Comparison of ENCODE assay signal across 9 cellular contexts in the genomic region with DNA sequence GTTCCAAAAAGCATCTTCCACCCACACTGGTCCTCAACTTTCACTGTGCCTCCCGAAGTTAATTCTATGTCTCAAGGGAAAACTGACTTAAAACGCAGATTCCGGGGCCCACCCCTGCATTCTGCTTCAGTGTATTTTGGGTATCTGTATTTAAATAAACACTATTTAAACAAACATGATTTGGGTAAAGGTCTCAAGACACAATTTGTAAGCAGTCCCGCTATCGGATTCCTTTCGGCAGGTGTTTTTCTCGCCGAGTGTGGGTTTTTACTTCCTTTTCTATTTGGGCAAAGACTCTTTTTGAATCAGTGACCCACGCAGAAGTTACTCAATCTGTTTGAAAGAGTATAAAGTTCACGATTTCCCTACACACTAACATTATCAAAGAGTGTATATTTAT. TPM values are rescaled to one million over a fixed set of nuclear protein-coding genes. Genes with fewer than 3 reads are reported as not detected.
DNase-seq lines count a peak whose midpoint lies in the region; ATAC-seq, FAIRE-seq and TF ChIP-seq lines count a peak whose summit lies in the region.
"Had no signal": no experiment of that assay in that cellular context is flagged by ENCODE, and none has a peak within 500 bp of the region (broad histone marks: within the 10 kb centered on the region; RNA-seq: fewer than 3 reads in every experiment).

No MANE protein-coding gene starts in this region.

- no peaks in the 10 kb centered on the region for H3K36me3 ChIP-seq in kidney (ENCODE audit: control insufficient read depth in 1 of 2, insufficient read depth in 2 of 2, low read length in 2 of 2)
- no peaks in the 10 kb centered on the region for H3K36me3 ChIP-seq in thyroid gland

- H3K27me3 ChIP-seq in thyroid gland = no peaks in the 10 kb centered on the region

- peak overlapping the region; percentile 15 to 63 for H3K9ac ChIP-seq in kidney (ENCODE audit: low read length in 2 of 2)

- H3K36me3 Mint-ChIP-seq in activated CD8-positive, alpha-beta memory T cell treated with anti-CD3 and anti-CD28 coated beads, Interleukin-2, amount 10 ng/mL, durations not matched to agents 7 days and 5 days = peaks cover 5% of the 10 kb centered on the region
- peaks cover 14% of the 10 kb centered on the region for H3K36me3 Mint-ChIP-seq in activated T-helper 1 cell treated with anti-CD3 and anti-CD28 coated beads, Interleukin-12 subunit alpha, Interleukin-12 subunit beta, Interleukin-2, Interleukin-4 antibody, amounts not matched to agents 30 ng/mL and 10 ng/mL and 1 ng/mL, durations not matched to agents 14 hours and 24 hours and 36 hours (ENCODE audit: low read depth)

- peak overlapping the region; percentile 90 for H3K27ac Mint-ChIP-seq in activated CD8-positive, alpha-beta memory T cell treated with anti-CD3 and anti-CD28 coated beads, Interleukin-2, amount 10 ng/mL, durations not matched to agents 7 days and 5 days
- peak overlapping the region; percentile 93 for H3K27ac Mint-ChIP-seq in activated T-helper 1 cell treated with anti-CD3 and anti-CD28 coated beads, Interleukin-12 subunit alpha, Interleukin-12 subunit beta, Interleukin-2, Interleukin-4 antibody, amounts not matched to agents 30 ng/mL and 10 ng/mL and 1 ng/mL, durations not matched to agents 14 hours and 24 hours and 36 hours

- H3K4me3 ChIP-seq in kidney (ENCODE audit: low read length in 2 of 2) = peak overlapping the region; percentile 71 to 81
- peak overlapping the region in 2 of 3 donors; percentile 89 to 94 for H3K4me3 ChIP-seq in thyroid gland (replicated peaks in 1 of 3)

- H3K4me3 Mint-ChIP-seq in activated CD8-positive, alpha-beta memory T cell treated with anti-CD3 and anti-CD28 coated beads, Interleukin-2, amount 10 ng/mL, durations not matched to agents 7 days and 5 days = peak overlapping the region; percentile 94
- H3K4me3 Mint-ChIP-seq in activated T-helper 1 cell treated with anti-CD3 and anti-CD28 coated beads, Interleukin-12 subunit alpha, Interleukin-12 subunit beta, Interleukin-2, Interleukin-4 antibody, amounts not matched to agents 30 ng/mL and 10 ng/mL and 1 ng/mL, durations not matched to agents 14 hours and 24 hours and 36 hours = peak overlapping the region; percentile 98

- TF ChIP-seq CTCF in kidney (IDR thresholded peaks at IDR 0.05; ENCODE audit: borderline replicate concordance, extremely low read depth, insufficient read depth) = no peak
- no peak for TF ChIP-seq CTCF in thyroid gland (IDR thresholded peaks at IDR 0.05)

- no peak for TF ChIP-seq POLR2A in thyroid gland (IDR thresholded peaks at IDR 0.05)

- intact Hi-C loops in activated T-helper 1 cell treated with anti-CD3 and anti-CD28 coated beads, Interleukin-12 subunit alpha, Interleukin-12 subunit beta, Interleukin-2, Interleukin-4 antibody, amounts not matched to agents 30 ng/mL and 10 ng/mL and 1 ng/mL, durations not matched to agents 14 hours and 24 hours and 36 hours (cut with micrococcal nuclease) = loop anchor here (10.0 kb wide), 1 partner anchor 598 kb away; no protein-coding TSS in a partner anchor
- intact Hi-C loops in kidney (cut with DNase I) = no loop called here
- intact Hi-C loops in thyroid gland (cut with DNase I) = no loop called here

- H3K4me1 ChIP-seq in kidney (ENCODE audit: control insufficient read depth in 1 of 2, insufficient read depth in 1 of 2, low read depth in 1 of 2, low read length in 2 of 2) = peaks cover 0 to 5% of the 10 kb centered on the region in 2 donors
- H3K4me1 ChIP-seq in thyroid gland = peaks cover 15 to 34% of the 10 kb centered on the region in 2 donors

- H3K9me3 Mint-ChIP-seq in activated CD8-positive, alpha-beta memory T cell treated with anti-CD3 and anti-CD28 coated beads, Interleukin-2, amount 10 ng/mL, durations not matched to agents 7 days and 5 days (ENCODE audit: low read depth) = no peaks in the 10 kb centered on the region
- H3K9me3 Mint-ChIP-seq in activated T-helper 1 cell treated with anti-CD3 and anti-CD28 coated beads, Interleukin-12 subunit alpha, Interleukin-12 subunit beta, Interleukin-2, Interleukin-4 antibody, amounts not matched to agents 30 ng/mL and 10 ng/mL and 1 ng/mL, durations not matched to agents 14 hours and 24 hours and 36 hours = no peaks in the 10 kb centered on the region

- H3K27me3 Mint-ChIP-seq in activated CD8-positive, alpha-beta memory T cell treated with anti-CD3 and anti-CD28 coated beads, Interleukin-2, amount 10 ng/mL, durations not matched to agents 7 days and 5 days = peaks cover 3% of the 10 kb centered on the region
- peaks cover 2% of the 10 kb centered on the region for H3K27me3 Mint-ChIP-seq in activated T-helper 1 cell treated with anti-CD3 and anti-CD28 coated beads, Interleukin-12 subunit alpha, Interleukin-12 subunit beta, Interleukin-2, Interleukin-4 antibody, amounts not matched to agents 30 ng/mL and 10 ng/mL and 1 ng/mL, durations not matched to agents 14 hours and 24 hours and 36 hours (ENCODE audit: insufficient read depth)

- CTCF ChIA-PET in activated CD8-positive, alpha-beta memory T cell treated with anti-CD3 and anti-CD28 coated beads, Interleukin-2, amount 10 ng/mL, durations not matched to agents 7 days and 5 days (lab: Charles Lee) = interaction anchor here (1.2 to 8.5 kb wide), 6 partner anchors 18 to 168 kb away, joined by 3 to 48 read pairs (median 4); partner anchors contain the start of gene ZNF282

- H3K27ac ChIP-seq in kidney (ENCODE audit: low read depth in 2 of 2, low read length in 2 of 2) (no peak overlapping the region), thyroid gland (peak overlapping the region in 2 of 3 donors; percentile 74 to 90)

- DNase-seq in activated CD8-positive, alpha-beta memory T cell treated with anti-CD3 and anti-CD28 coated beads, Interleukin-2, amount 10 ng/mL, durations not matched to agents 7 days and 5 days = no peak
- DNase-seq in activated CD8-positive, alpha-beta memory T cell treated with anti-CD3 and anti-CD28 coated beads for 24 hours = no peak
- DNase-seq in activated T-helper 1 cell treated with anti-CD3 and anti-CD28 coated beads, Interleukin-12 subunit alpha, Interleukin-12 subunit beta, Interleukin-2, Interleukin-4 antibody, amounts not matched to agents 30 ng/mL and 10 ng/mL and 1 ng/mL, durations not matched to agents 14 hours and 24 hours and 36 hours (ENCODE audit: low spot score) = no peak
- DNase-seq in kidney = no peak
- DNase-seq in thyroid gland = no peak

- no peak for FAIRE-seq in kidney (lab: Jason Lieb, UNC)
- FAIRE-seq: G401.6 had no signal

- peaks cover 43% of the 10 kb centered on the region for H3K4me1 Mint-ChIP-seq in activated CD8-positive, alpha-beta memory T cell treated with anti-CD3 and anti-CD28 coated beads, Interleukin-2, amount 10 ng/mL, durations not matched to agents 7 days and 5 days
- peaks cover 39% of the 10 kb centered on the region for H3K4me1 Mint-ChIP-seq in activated T-helper 1 cell treated with anti-CD3 and anti-CD28 coated beads, Interleukin-12 subunit alpha, Interleukin-12 subunit beta, Interleukin-2, Interleukin-4 antibody, amounts not matched to agents 30 ng/mL and 10 ng/mL and 1 ng/mL, durations not matched to agents 14 hours and 24 hours and 36 hours (ENCODE audit: low read depth)

- H3K9me3 ChIP-seq in kidney (ENCODE audit: control insufficient read depth in 1 of 2, low read length in 2 of 2) (no peaks in the 10 kb centered on the region), thyroid gland (no peaks in the 10 kb centered on the region)

- no peak for ATAC-seq in activated CD8-positive, alpha-beta memory T cell treated with anti-CD3 and anti-CD28 coated beads, Interleukin-2, amount 10 ng/mL, durations not matched to agents 7 days and 5 days
- no peak for ATAC-seq in GM19035 (IDR thresholded peaks at IDR 0.05; ENCODE audit: unreplicated experiment)
- no peak for ATAC-seq in GM18873 (IDR thresholded peaks at IDR 0.05; ENCODE audit: low FRiP score, unreplicated experiment)
- no peak for ATAC-seq in HG03139 (IDR thresholded peaks at IDR 0.05; ENCODE audit: unreplicated experiment)

- WGBS in thyroid gland, 2 donors = 14 to 18% methylated on average over 10 of the region's 10 CpGs

RNA-seq across cellular contexts. Expression of gene PDIA4, which starts 1.2 kb away (rescaled TPM):
- 10 to 100 TPM; 82.3 to 99.4 TPM for total RNA-seq in activated CD8-positive, alpha-beta memory T cell treated with anti-CD3 and anti-CD28 coated beads, Interleukin-2, amount 10 ng/mL, durations not matched to agents 7 days and 5 days
- total RNA-seq in activated T-helper 1 cell treated with anti-CD3 and anti-CD28 coated beads, Interleukin-12 subunit alpha, Interleukin-12 subunit beta, Interleukin-2, Interleukin-4 antibody, amounts not matched to agents 30 ng/mL and 10 ng/mL and 1 ng/mL, durations not matched to agents 14 hours and 24 hours and 36 hours = 132 and 142 TPM in 2 replicates
- total RNA-seq in kidney (159 TPM), thyroid gland (100 to 1,000 TPM; 172 to 749 (median 498) TPM)
- polyA plus RNA-seq in kidney (ENCODE audit: insufficient read depth, low read depth, low replicate concordance) = 69.9 TPM

Comparison
In these comparisons a context has a peak if more than half of its experiments do, and no peak if none do; other contexts are left out.
1. H3K27ac ChIP-seq: peak in thyroid gland (2 of 3); none in kidney (0 of 2).